38 cellular contexts compared by ENCODE assay signal in genomic region chr3:190220362-190220761, GRCh38.
"Had no signal": no experiment of that assay in that cellular context is flagged by ENCODE, and none has a peak within 500 bp of the region (broad histone marks: within the 10 kb centered on the region; RNA-seq: fewer than 3 reads in every experiment).

No MANE protein-coding gene starts in this region.

- ATAC-seq: activated naive CD4-positive, alpha-beta T cell treated with anti-CD3 and anti-CD28 coated beads, Interleukin-2, amount 50 U/mL, for 72 hours; activated naive CD8-positive, alpha-beta T cell treated with anti-CD3 and anti-CD28 coated beads, Interleukin-2, amount 50 U/mL, for 24 hours; activated T-cell treated with anti-CD3 and anti-CD28 coated beads, Interleukin-2, amount 50 U/mL, for 4 hours; activated T-helper 17 cell treated with anti-CD3 and anti-CD28 coated beads, Interleukin-2, amount 50 U/mL, for 72 hours; body of pancreas had no signal

- H3K27me3 Mint-ChIP-seq: activated naive CD4-positive, alpha-beta T cell treated with anti-CD3 and anti-CD28 coated beads, Interleukin-2, amount 10 ng/mL, durations not matched to agents 7 days and 5 days; activated naive CD8-positive, alpha-beta T cell; activated naive CD8-positive, alpha-beta T cell treated with anti-CD3 and anti-CD28 coated beads for 36 hours; activated naive CD8-positive, alpha-beta T cell treated with anti-CD3 and anti-CD28 coated beads, Interleukin-2, amount 10 ng/mL, durations not matched to agents 7 days and 5 days; central memory CD8-positive, alpha-beta T cell had no signal

- H3K27me3 ChIP-seq: adrenal gland, ascending aorta, body of pancreas, brain microvascular endothelial cell, breast epithelium, cardiac muscle cell had no signal

- H3K27ac ChIP-seq: adrenal gland, ascending aorta, body of pancreas, brain microvascular endothelial cell, breast epithelium, cardiac muscle cell had no signal

- H3K36me3 ChIP-seq: adrenal gland, ascending aorta, brain microvascular endothelial cell, breast epithelium, cardiac muscle cell had no signal

- FAIRE-seq: astrocyte, bronchial epithelial cell had no signal

- H3K9me3 ChIP-seq: adrenal gland, ascending aorta, body of pancreas had no signal

- H3K4me3 ChIP-seq: adrenal gland, ascending aorta, body of pancreas, breast epithelium, cardiac muscle cell had no signal

- H3K9me3 Mint-ChIP-seq: activated naive CD4-positive, alpha-beta T cell treated with anti-CD3 and anti-CD28 coated beads for 36 hours; activated naive CD4-positive, alpha-beta T cell treated with anti-CD3 and anti-CD28 coated beads, Interleukin-2, amount 10 ng/mL, durations not matched to agents 7 days and 5 days; activated naive CD4-positive, alpha-beta T cell treated with anti-CD3 and anti-CD28 coated beads, Interleukin-2, amount 50 U/mL, for 72 hours; activated naive CD8-positive, alpha-beta T cell treated with anti-CD3 and anti-CD28 coated beads for 36 hours; activated T-helper 1 cell treated with anti-CD3 and anti-CD28 coated beads, Interleukin-12 subunit alpha, Interleukin-12 subunit beta, Interleukin-2, Interleukin-4 antibody, amounts not matched to agents 30 ng/mL and 10 ng/mL and 1 ng/mL, durations not matched to agents 14 hours and 24 hours and 36 hours; activated T-helper 17 cell treated with anti-CD3 and anti-CD28 coated beads, Interleukin-2, amount 50 U/mL, for 72 hours; central memory CD8-positive, alpha-beta T cell had no signal

- H3K4me1 Mint-ChIP-seq: activated naive CD4-positive, alpha-beta T cell treated with anti-CD3 and anti-CD28 coated beads, Interleukin-2, amount 10 ng/mL, durations not matched to agents 7 days and 5 days; activated naive CD4-positive, alpha-beta T cell treated with anti-CD3 and anti-CD28 coated beads, Interleukin-2, amount 50 U/mL, for 24 hours; activated naive CD8-positive, alpha-beta T cell treated with anti-CD3 and anti-CD28 coated beads for 36 hours; activated naive CD8-positive, alpha-beta T cell treated with anti-CD3 and anti-CD28 coated beads, Interleukin-2, amount 10 ng/mL, durations not matched to agents 7 days and 5 days; activated naive CD8-positive, alpha-beta T cell treated with anti-CD3 and anti-CD28 coated beads, Interleukin-2, amount 50 U/mL, for 24 hours; activated T-helper 17 cell treated with anti-CD3 and anti-CD28 coated beads, Interleukin-2, amount 50 U/mL, for 72 hours; brain; central memory CD8-positive, alpha-beta T cell had no signal

- H3K4me3 Mint-ChIP-seq: activated naive CD4-positive, alpha-beta T cell treated with anti-CD3 and anti-CD28 coated beads for 36 hours; activated naive CD4-positive, alpha-beta T cell treated with anti-CD3 and anti-CD28 coated beads, Interleukin-2, amount 10 ng/mL, durations not matched to agents 7 days and 5 days; activated naive CD4-positive, alpha-beta T cell treated with anti-CD3 and anti-CD28 coated beads, Interleukin-2, amount 50 U/mL, for 24 hours; activated naive CD8-positive, alpha-beta T cell; activated naive CD8-positive, alpha-beta T cell treated with anti-CD3 and anti-CD28 coated beads for 36 hours; activated naive CD8-positive, alpha-beta T cell treated with anti-CD3 and anti-CD28 coated beads, Interleukin-2, amount 10 ng/mL, durations not matched to agents 7 days and 5 days; activated naive CD8-positive, alpha-beta T cell treated with anti-CD3 and anti-CD28 coated beads, Interleukin-2, amount 50 U/mL, for 24 hours; activated T-cell treated with anti-CD3 and anti-CD28 coated beads, Interleukin-2, amount 50 U/mL, for 4 hours; activated T-helper 1 cell treated with anti-CD3 and anti-CD28 coated beads, Interleukin-12 subunit alpha, Interleukin-12 subunit beta, Interleukin-2, Interleukin-4 antibody, amounts not matched to agents 30 ng/mL and 10 ng/mL and 1 ng/mL, durations not matched to agents 14 hours and 24 hours and 36 hours; activated T-helper 17 cell treated with anti-CD3 and anti-CD28 coated beads, Interleukin-2, amount 50 U/mL, for 72 hours; brain; central memory CD8-positive, alpha-beta T cell had no signal

- H3K4me1 ChIP-seq: adrenal gland, ascending aorta, body of pancreas, breast epithelium had no signal

- H3K36me3 Mint-ChIP-seq: activated naive CD4-positive, alpha-beta T cell treated with anti-CD3 and anti-CD28 coated beads, Interleukin-2, amount 10 ng/mL, durations not matched to agents 7 days and 5 days; activated naive CD4-positive, alpha-beta T cell treated with anti-CD3 and anti-CD28 coated beads, Interleukin-2, amount 50 U/mL, for 24 hours; activated naive CD8-positive, alpha-beta T cell treated with anti-CD3 and anti-CD28 coated beads for 36 hours; activated naive CD8-positive, alpha-beta T cell treated with anti-CD3 and anti-CD28 coated beads, Interleukin-2, amount 10 ng/mL, durations not matched to agents 7 days and 5 days; brain had no signal

- DNase-seq: activated effector memory CD4-positive, alpha-beta T cell treated with anti-CD3 and anti-CD28 coated beads, Interleukin-2, amount 50 U/mL, for 16 hours; activated effector memory CD4-positive, alpha-beta T cell treated with Interleukin-2 at 50 U/mL for 16 hours; activated gamma-delta T cell; activated gamma-delta T cell treated with Interleukin-2 at 50 U/mL for 16 hours; activated naive CD4-positive, alpha-beta T cell; activated naive CD4-positive, alpha-beta T cell treated with anti-CD3 and anti-CD28 coated beads for 36 hours; activated naive CD4-positive, alpha-beta T cell treated with anti-CD3 and anti-CD28 coated beads, Interleukin-2, amount 10 ng/mL, durations not matched to agents 7 days and 5 days; activated naive CD4-positive, alpha-beta T cell treated with anti-CD3 and anti-CD28 coated beads, Interleukin-2, amount 50 U/mL, for 16 hours; activated naive CD4-positive, alpha-beta T cell treated with Interleukin-2 at 50 U/mL for 16 hours; activated naive CD8-positive, alpha-beta T cell treated with anti-CD3 and anti-CD28 coated beads for 36 hours; activated naive CD8-positive, alpha-beta T cell treated with anti-CD3 and anti-CD28 coated beads, Interleukin-2, amount 10 ng/mL, durations not matched to agents 7 days and 5 days; activated naive CD8-positive, alpha-beta T cell treated with anti-CD3 and anti-CD28 coated beads, Interleukin-2, amount 50 U/mL, for 24 hours; activated T-cell treated with anti-CD3 and anti-CD28 coated beads, Interleukin-2, amount 50 U/mL, for 1 hour; activated T-cell treated with anti-CD3 and anti-CD28 coated beads, Interleukin-2, amount 50 U/mL, for 4 hours; activated T-cell treated with anti-CD3 and anti-CD28 coated beads, Interleukin-2, amount 50 U/mL, for 48 hours; adrenal gland; amniotic stem cell; amygdala; anterior cingulate cortex; aorta; body of pancreas; brain microvascular endothelial cell; caudate nucleus; central memory CD4-positive, alpha-beta T cell; cerebellar nuclear complex had no signal

- H3K27ac Mint-ChIP-seq: activated naive CD4-positive, alpha-beta T cell treated with anti-CD3 and anti-CD28 coated beads for 36 hours; activated naive CD4-positive, alpha-beta T cell treated with anti-CD3 and anti-CD28 coated beads, Interleukin-2, amount 10 ng/mL, durations not matched to agents 7 days and 5 days; activated naive CD4-positive, alpha-beta T cell treated with anti-CD3 and anti-CD28 coated beads, Interleukin-2, amount 50 U/mL, for 24 hours; activated naive CD4-positive, alpha-beta T cell treated with anti-CD3 and anti-CD28 coated beads, Interleukin-2, amount 50 U/mL, for 72 hours; activated naive CD8-positive, alpha-beta T cell; activated naive CD8-positive, alpha-beta T cell treated with anti-CD3 and anti-CD28 coated beads for 36 hours; activated naive CD8-positive, alpha-beta T cell treated with anti-CD3 and anti-CD28 coated beads, Interleukin-2, amount 10 ng/mL, durations not matched to agents 7 days and 5 days; activated naive CD8-positive, alpha-beta T cell treated with anti-CD3 and anti-CD28 coated beads, Interleukin-2, amount 50 U/mL, for 24 hours; activated T-helper 1 cell treated with anti-CD3 and anti-CD28 coated beads, Interleukin-12 subunit alpha, Interleukin-12 subunit beta, Interleukin-2, Interleukin-4 antibody, amounts not matched to agents 30 ng/mL and 10 ng/mL and 1 ng/mL, durations not matched to agents 14 hours and 24 hours and 36 hours; activated T-helper 17 cell treated with anti-CD3 and anti-CD28 coated beads, Interleukin-2, amount 50 U/mL, for 72 hours; activated T-helper 2 cell treated with anti-CD3 and anti-CD28 coated beads, Interferon-gamma antibody, Interleukin-2, Interleukin-4, amounts not matched to agents 10 μg/mL and 5 μg/mL and 100 μg/mL, durations not matched to agents 14 hours and 24 hours and 36 hours; brain had no signal
